ENCODE assay signal across 1 cellular context in the genomic region with DNA sequence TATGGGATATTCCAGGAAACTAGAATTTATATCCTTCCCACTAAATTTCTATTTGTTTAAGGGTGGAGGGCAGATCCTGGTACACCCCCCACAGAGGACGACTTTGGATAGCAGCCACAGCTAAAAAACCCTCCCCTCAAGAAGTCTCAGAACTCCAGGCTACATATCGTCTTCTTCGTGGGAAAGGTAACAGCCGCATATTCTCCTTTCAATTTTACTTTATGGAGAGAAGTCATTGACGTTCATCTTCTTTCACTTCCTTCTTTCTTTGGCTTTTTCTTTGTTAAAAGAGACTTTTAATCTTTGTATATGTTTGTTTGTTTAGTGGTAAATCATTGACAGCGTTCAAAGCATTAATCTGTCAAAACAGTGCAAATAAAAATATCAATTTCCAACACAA.
TF ChIP-seq lines count a peak whose summit lies in the region.

No MANE protein-coding gene starts in this region.

TF ChIP-seq in K562, 482 proteins besides CTCF, POLR2A, EP300 and RAD21:
- TF ChIP-seq CCAR2 (IDR thresholded peaks at IDR 0.05; ENCODE audit: low read depth, low read length) (no peak), CSDE1 (IDR thresholded peaks at IDR 0.05) (no peak), L3MBTL2 (IDR thresholded peaks at IDR 0.05) (no peak), MCM2 (IDR thresholded peaks at IDR 0.05; ENCODE audit: low read depth) (no peak)
TF ChIP-seq in K562: peak in this region for 0.
